8 cellular contexts compared by ENCODE assay signal in the genomic region with DNA sequence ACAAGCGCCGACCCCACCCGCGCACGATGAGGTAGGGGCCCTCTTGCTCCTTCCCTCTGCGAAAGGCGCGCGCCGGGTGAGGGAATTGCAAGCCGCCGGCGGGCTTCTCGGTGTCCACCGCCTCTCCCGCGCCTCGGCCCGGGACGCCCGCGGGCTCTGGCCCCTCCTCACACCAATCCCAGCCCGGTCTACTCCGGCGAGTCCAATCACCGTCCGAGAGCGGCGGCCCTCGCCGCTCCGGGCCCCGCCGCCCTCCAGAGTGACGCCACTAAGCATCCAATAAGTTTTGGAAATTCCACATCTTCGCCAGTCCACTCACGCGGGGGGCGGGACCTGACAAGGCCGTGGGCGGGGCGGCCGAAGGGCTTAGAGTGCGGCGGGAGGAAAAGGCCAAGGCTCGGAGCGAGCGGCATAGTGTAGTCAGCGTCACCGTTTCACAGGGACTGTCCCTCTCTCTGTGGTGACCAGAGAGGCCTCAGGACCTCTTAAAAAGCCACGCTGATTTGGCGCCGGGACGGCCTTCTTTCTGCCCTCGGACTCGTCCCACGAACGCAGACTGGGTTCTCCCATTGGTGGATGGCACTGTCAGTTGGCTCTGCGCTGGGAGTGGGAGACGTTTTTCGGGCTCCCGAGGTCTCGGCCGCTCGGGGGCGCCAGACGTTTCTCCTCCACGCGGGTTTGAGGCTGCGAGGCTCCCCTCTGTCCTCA. TPM values are rescaled to one million over a fixed set of nuclear protein-coding genes. Genes with fewer than 3 reads are reported as not detected.
DNase-seq lines count a peak whose midpoint lies in the region.

A gene with protein sequence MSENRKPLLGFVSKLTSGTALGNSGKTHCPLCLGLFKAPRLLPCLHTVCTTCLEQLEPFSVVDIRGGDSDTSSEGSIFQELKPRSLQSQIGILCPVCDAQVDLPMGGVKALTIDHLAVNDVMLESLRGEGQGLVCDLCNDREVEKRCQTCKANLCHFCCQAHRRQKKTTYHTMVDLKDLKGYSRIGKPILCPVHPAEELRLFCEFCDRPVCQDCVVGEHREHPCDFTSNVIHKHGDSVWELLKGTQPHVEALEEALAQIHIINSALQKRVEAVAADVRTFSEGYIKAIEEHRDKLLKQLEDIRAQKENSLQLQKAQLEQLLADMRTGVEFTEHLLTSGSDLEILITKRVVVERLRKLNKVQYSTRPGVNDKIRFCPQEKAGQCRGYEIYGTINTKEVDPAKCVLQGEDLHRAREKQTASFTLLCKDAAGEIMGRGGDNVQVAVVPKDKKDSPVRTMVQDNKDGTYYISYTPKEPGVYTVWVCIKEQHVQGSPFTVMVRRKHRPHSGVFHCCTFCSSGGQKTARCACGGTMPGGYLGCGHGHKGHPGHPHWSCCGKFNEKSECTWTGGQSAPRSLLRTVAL (minus strand): TSS at position 161 of the 708 bp plus-strand sequence. CDS start 548 bp downstream, outside the sequence.

- in situ Hi-C loops in SK-MEL-5 (cut with HindIII; ENCODE audit: low pct_unique_long_range_greater_than_20kb, low sequenced_read_pairs), result no loop called here

- H3K27ac Mint-ChIP-seq in activated naive CD4-positive, alpha-beta T cell treated with anti-CD3 and anti-CD28 coated beads, Interleukin-2, amount 10 ng/mL, durations not matched to agents 7 days and 5 days, result peak within 1 kb of the TSS; percentile 3

- no peaks in the 10 kb centered on the region for H3K9me3 Mint-ChIP-seq in activated naive CD4-positive, alpha-beta T cell treated with anti-CD3 and anti-CD28 coated beads, Interleukin-2, amount 10 ng/mL, durations not matched to agents 7 days and 5 days

- H3K4me3 ChIP-seq in MG63, result peak within 1 kb of the TSS; percentile 64

- H3K4me1 Mint-ChIP-seq in activated naive CD4-positive, alpha-beta T cell treated with anti-CD3 and anti-CD28 coated beads, Interleukin-2, amount 10 ng/mL, durations not matched to agents 7 days and 5 days, result peaks cover 5% of the 10 kb centered on the region

- DNase-seq in GF-D8 (lab: John Stamatoyannopoulos, UW) (peak; percentile 78), HCEC 1CT (peak; percentile 97), MG63 (peak; percentile 99), SK-MEL-5 (ENCODE audit: low read depth, low spot score) (peak; percentile 94), germinal center (ENCODE audit: low spot score) (peak; percentile 89), non-pigmented ciliary epithelial cell (ENCODE audit: low read depth) (peak; percentile 81), superior temporal gyrus (ENCODE audit: extremely low spot score) (peak; percentile 99)
- DNase-seq in activated naive CD4-positive, alpha-beta T cell treated with anti-CD3 and anti-CD28 coated beads, Interleukin-2, amount 10 ng/mL, durations not matched to agents 7 days and 5 days, result peak; percentile 90

- H3K36me3 ChIP-seq in MG63, result no peaks in the 10 kb centered on the region; the same call in 1 of the 2 replicates

- CTCF ChIA-PET in activated naive CD4-positive, alpha-beta T cell treated with anti-CD3 and anti-CD28 coated beads, Interleukin-2, amount 10 ng/mL, durations not matched to agents 7 days and 5 days (lab: Charles Lee), result interaction anchor here (0.7 to 1.7 kb wide), 4 partner anchors 8 to 55 kb away, joined by 4 to 8 read pairs (median 4); no protein-coding TSS in a partner anchor

- H3K9me3 ChIP-seq in MG63, result no peaks in the 10 kb centered on the region

- H3K4me3 Mint-ChIP-seq in activated naive CD4-positive, alpha-beta T cell treated with anti-CD3 and anti-CD28 coated beads, Interleukin-2, amount 10 ng/mL, durations not matched to agents 7 days and 5 days, result peak within 1 kb of the TSS; percentile 78

- peaks cover 30% of the 10 kb centered on the region for H3K27me3 Mint-ChIP-seq in activated naive CD4-positive, alpha-beta T cell treated with anti-CD3 and anti-CD28 coated beads, Interleukin-2, amount 10 ng/mL, durations not matched to agents 7 days and 5 days

- H3K27me3 ChIP-seq in MG63, result no peaks in the 10 kb centered on the region

- no peaks in the 10 kb centered on the region for H3K36me3 Mint-ChIP-seq in activated naive CD4-positive, alpha-beta T cell treated with anti-CD3 and anti-CD28 coated beads, Interleukin-2, amount 10 ng/mL, durations not matched to agents 7 days and 5 days

RNA-seq across cellular contexts. Expression of the gene that starts here (rescaled TPM):
- total RNA-seq in MG63 (2014; rRNA removed; shearing (Covaris generic); ENCODE audit: low replicate concordance), result 3.0 and 15.2 TPM in 2 replicates
- 14.8 and 16.0 TPM in 2 replicates for total RNA-seq in SK-MEL-5 (2014; rRNA removed; shearing (Covaris generic))
- 11.4 and 12.7 TPM in 2 replicates for polyA plus RNA-seq in SK-MEL-5 (2015; cell fraction: cytosol; rRNA removed)
- 60.2 and 86.9 TPM in 2 replicates for polyA plus RNA-seq in SK-MEL-5 (2015; cell fraction: nucleus; rRNA removed)

Comparison
In these comparisons a context has a peak if more than half of its experiments do, and no peak if none do; other contexts are left out.
1. Peak in every context shown above with its lines: DNase-seq and H3K4me3 ChIP-seq.